2 cellular contexts compared by ENCODE assay signal in the genomic region with DNA sequence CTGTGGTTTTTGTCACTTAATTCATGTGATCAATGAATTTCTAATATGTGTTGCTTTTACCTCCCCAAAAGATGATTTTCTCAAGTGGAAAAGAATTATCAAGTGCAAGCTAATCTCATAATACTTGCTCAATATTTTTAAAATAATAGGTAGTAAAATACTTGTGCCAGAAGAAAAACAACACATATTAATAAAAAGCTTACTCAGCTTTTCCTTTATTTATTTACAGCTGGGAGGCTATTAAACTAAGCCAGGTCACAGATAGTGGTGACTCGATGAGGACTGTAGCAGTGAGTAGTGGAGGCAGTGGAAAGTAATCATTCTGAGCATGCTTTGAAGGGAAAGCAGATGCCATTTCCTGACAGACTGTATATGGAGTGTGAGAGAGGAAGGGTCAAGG.
A peak's percentile ranks its signal among the peaks of the same experiment; 100 is the strongest.
TF ChIP-seq lines count a peak whose summit lies in the region.

No MANE protein-coding gene starts in this region.

TF ChIP-seq in HepG2, 621 proteins besides CTCF, POLR2A, EP300 and RAD21 (continues in another document):
- TF ChIP-seq ERF (CRISPR knock-in tag; IDR thresholded peaks at IDR 0.05) (no peak), MAFF (IDR thresholded peaks at IDR 0.05; ENCODE audit: low read depth, low read length) (peak; percentile 71), RFX1 (IDR thresholded peaks at IDR 0.05) (no peak), ZNF768 (CRISPR knock-in tag; IDR thresholded peaks at IDR 0.05) (no peak), ZNF557 (CRISPR knock-in tag; IDR thresholded peaks at IDR 0.05) (no peak), NFYC (CRISPR knock-in tag; IDR thresholded peaks at IDR 0.05) (no peak), JUND (CRISPR knock-in tag; IDR thresholded peaks at IDR 0.05) (no peak), MAFK (conservative IDR thresholded peaks at IDR 0.05 in 1 of 2, IDR thresholded peaks at IDR 0.05 in 1 of 2; ENCODE audit: low read length in 2 of 2) (peak; percentile 33 to 84; a peak in 3 of 4 replicates), SP1 (IDR thresholded peaks at IDR 0.05) (no peak), SP1 (CRISPR knock-in tag; IDR thresholded peaks at IDR 0.05) (no peak)
- TF ChIP-seq, protein P1, sequence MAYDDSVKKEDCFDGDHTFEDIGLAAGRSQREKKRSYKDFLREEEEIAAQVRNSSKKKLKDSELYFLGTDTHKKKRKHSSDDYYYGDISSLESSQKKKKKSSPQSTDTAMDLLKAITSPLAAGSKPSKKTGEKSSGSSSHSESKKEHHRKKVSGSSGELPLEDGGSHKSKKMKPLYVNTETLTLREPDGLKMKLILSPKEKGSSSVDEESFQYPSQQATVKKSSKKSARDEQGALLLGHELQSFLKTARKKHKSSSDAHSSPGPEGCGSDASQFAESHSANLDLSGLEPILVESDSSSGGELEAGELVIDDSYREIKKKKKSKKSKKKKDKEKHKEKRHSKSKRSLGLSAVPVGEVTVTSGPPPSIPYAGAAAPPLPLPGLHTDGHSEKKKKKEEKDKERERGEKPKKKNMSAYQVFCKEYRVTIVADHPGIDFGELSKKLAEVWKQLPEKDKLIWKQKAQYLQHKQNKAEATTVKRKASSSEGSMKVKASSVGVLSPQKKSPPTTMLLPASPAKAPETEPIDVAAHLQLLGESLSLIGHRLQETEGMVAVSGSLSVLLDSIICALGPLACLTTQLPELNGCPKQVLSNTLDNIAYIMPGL (CRISPR knock-in tag; IDR thresholded peaks at IDR 0.05; ENCODE audit: borderline replicate concordance in 1 of 2, low read depth in 1 of 2): no peak
- TF ChIP-seq, protein P2, sequence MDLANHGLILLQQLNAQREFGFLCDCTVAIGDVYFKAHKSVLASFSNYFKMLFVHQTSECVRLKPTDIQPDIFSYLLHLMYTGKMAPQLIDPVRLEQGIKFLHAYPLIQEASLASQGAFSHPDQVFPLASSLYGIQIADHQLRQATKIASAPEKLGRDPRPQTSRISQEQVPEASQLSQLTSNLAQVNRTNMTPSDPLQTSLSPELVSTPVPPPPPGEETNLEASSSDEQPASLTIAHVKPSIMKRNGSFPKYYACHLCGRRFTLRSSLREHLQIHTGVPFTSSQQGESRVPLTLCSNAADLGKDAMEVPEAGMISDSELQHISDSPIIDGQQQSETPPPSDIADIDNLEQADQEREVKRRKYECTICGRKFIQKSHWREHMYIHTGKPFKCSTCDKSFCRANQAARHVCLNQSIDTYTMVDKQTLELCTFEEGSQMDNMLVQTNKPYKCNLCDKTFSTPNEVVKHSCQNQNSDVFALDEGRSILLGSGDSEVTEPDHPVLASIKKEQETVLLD (CRISPR knock-in tag; IDR thresholded peaks at IDR 0.05; ENCODE audit: low read depth): no peak
- TF ChIP-seq, protein P3, sequence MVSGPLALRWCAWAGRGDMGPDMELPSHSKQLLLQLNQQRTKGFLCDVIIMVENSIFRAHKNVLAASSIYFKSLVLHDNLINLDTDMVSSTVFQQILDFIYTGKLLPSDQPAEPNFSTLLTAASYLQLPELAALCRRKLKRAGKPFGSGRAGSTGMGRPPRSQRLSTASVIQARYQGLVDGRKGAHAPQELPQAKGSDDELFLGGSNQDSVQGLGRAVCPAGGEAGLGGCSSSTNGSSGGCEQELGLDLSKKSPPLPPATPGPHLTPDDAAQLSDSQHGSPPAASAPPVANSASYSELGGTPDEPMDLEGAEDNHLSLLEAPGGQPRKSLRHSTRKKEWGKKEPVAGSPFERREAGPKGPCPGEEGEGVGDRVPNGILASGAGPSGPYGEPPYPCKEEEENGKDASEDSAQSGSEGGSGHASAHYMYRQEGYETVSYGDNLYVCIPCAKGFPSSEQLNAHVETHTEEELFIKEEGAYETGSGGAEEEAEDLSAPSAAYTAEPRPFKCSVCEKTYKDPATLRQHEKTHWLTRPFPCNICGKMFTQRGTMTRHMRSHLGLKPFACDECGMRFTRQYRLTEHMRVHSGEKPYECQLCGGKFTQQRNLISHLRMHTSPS (CRISPR knock-in tag; IDR thresholded peaks at IDR 0.05; ENCODE audit: low read depth): no peak
- TF ChIP-seq, protein P4, sequence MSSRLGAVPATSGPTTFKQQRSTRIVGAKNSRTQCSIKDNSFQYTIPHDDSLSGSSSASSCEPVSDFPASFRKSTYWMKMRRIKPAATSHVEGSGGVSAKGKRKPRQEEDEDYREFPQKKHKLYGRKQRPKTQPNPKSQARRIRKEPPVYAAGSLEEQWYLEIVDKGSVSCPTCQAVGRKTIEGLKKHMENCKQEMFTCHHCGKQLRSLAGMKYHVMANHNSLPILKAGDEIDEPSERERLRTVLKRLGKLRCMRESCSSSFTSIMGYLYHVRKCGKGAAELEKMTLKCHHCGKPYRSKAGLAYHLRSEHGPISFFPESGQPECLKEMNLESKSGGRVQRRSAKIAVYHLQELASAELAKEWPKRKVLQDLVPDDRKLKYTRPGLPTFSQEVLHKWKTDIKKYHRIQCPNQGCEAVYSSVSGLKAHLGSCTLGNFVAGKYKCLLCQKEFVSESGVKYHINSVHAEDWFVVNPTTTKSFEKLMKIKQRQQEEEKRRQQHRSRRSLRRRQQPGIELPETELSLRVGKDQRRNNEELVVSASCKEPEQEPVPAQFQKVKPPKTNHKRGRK (CRISPR knock-in tag; IDR thresholded peaks at IDR 0.05): no peak
- TF ChIP-seq, protein P5, sequence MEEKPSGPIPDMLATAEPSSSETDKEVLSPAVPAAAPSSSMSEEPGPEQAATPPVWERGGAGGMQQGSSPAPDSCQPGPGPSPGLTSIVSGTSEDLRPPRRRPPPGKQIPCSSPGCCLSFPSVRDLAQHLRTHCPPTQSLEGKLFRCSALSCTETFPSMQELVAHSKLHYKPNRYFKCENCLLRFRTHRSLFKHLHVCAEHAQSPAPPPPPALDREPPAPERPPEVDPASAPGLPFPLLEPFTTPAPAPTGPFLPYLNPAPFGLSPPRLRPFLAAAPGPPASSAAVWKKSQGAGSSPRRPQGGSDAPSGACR (CRISPR knock-in tag; IDR thresholded peaks at IDR 0.05): no peak
- TF ChIP-seq, protein P6, sequence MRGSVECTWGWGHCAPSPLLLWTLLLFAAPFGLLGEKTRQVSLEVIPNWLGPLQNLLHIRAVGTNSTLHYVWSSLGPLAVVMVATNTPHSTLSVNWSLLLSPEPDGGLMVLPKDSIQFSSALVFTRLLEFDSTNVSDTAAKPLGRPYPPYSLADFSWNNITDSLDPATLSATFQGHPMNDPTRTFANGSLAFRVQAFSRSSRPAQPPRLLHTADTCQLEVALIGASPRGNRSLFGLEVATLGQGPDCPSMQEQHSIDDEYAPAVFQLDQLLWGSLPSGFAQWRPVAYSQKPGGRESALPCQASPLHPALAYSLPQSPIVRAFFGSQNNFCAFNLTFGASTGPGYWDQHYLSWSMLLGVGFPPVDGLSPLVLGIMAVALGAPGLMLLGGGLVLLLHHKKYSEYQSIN (CRISPR knock-in tag; IDR thresholded peaks at IDR 0.05; ENCODE audit: borderline replicate concordance): no peak

TF ChIP-seq in K562, 482 proteins besides CTCF, POLR2A, EP300 and RAD21:
- TF ChIP-seq MAFK (IDR thresholded peaks at IDR 0.05; ENCODE audit: low read length) (peak; percentile 37; the same call in 1 of the 2 replicates), ZNF316 (IDR thresholded peaks at IDR 0.05) (peak; percentile 50; the same call in 1 of the 2 replicates), KLF1 (tag; IDR thresholded peaks at IDR 0.05) (no peak), C11orf30 (IDR thresholded peaks at IDR 0.05; ENCODE audit: low read depth) (peak; percentile 7; the same call in 1 of the 2 replicates), MAFF (IDR thresholded peaks at IDR 0.05; ENCODE audit: low read length) (peak; percentile 31; the same call in 1 of the 2 replicates)
